11 cellular contexts compared by ENCODE assay signal in genomic region chr11:36408476-36409136, GRCh38.
DNase-seq lines count a peak whose midpoint lies in the region; ATAC-seq and TF ChIP-seq lines count a peak whose summit lies in the region.
"Had no signal": no experiment of that assay in that cellular context is flagged by ENCODE, and none has a peak within 500 bp of the region (broad histone marks: within the 10 kb centered on the region; RNA-seq: fewer than 3 reads in every experiment).

No MANE protein-coding gene starts in this region.

- H2BK20ac ChIP-seq in IMR-90 (ENCODE audit: low read depth, low read length), result no peak overlapping the region

- ATAC-seq in CD4-positive, alpha-beta T cell (ENCODE audit: poor library complexity), result no peak
- ATAC-seq in IMR-90 (ENCODE audit: low read depth), result no peak
- no peak for ATAC-seq in naive thymus-derived CD8-positive, alpha-beta T cell
- no peak for ATAC-seq in HG03159 (IDR thresholded peaks at IDR 0.05; ENCODE audit: unreplicated experiment)
- no peak for ATAC-seq in HG03520 (IDR thresholded peaks at IDR 0.05; ENCODE audit: unreplicated experiment)
- ATAC-seq: gastrocnemius medialis had no signal

- 0 out of 2 replicates have a peak overlapping the region, but pooled peaks have one; percentile 42 for H4K91ac ChIP-seq in IMR-90 (ENCODE audit: insufficient read depth, low read depth, low read length)

- peak overlapping the region; percentile 64; the same call in 1 of the 2 replicates for H3K23ac ChIP-seq in IMR-90 (ENCODE audit: low read depth, low read length)

- peak overlapping the region; percentile 41 for H2BK5ac ChIP-seq in IMR-90 (ENCODE audit: low read depth, low read length, poor library complexity, severe bottlenecking)

- H2BK15ac ChIP-seq in IMR-90 (ENCODE audit: low read depth, low read length), result peak overlapping the region; percentile 57; the same call in 2 of the 3 replicates

- peak overlapping the region; percentile 62; the same call in 1 of the 2 replicates for H4K5ac ChIP-seq in IMR-90 (ENCODE audit: low read depth, low read length)

- peak overlapping the region; percentile 60 for H2AFZ ChIP-seq in IMR-90 (replicated peaks; ENCODE audit: low read length, poor library complexity)

- H2AK9ac ChIP-seq in IMR-90 (replicated peaks; ENCODE audit: low read depth, low read length, poor library complexity), result peak overlapping the region; percentile 48

- no peak overlapping the region for H3K9ac ChIP-seq in IMR-90 (ENCODE audit: low read depth, low read length)

- H3K27ac ChIP-seq in CD4-positive, alpha-beta T cell (ENCODE audit: low read depth, low read length), result peak overlapping the region; percentile 18
- no peak overlapping the region for H3K27ac ChIP-seq in IMR-90 (ENCODE audit: insufficient read depth, low read length)
- peak overlapping the region; percentile 37 for H3K27ac ChIP-seq in brain microvascular endothelial cell
- H3K27ac ChIP-seq: gastrocnemius medialis had no signal

- H3K4me2 ChIP-seq in IMR-90 (ENCODE audit: low read depth, low read length), result peak overlapping the region; percentile 12; the same call in 1 of the 2 replicates

- BruUV-seq in IMR-90 (replicated peaks; lab: Mats Ljungman, UMichigan), result no TSS peak

- H3K14ac ChIP-seq in IMR-90 (replicated peaks; ENCODE audit: low read depth, low read length), result peak overlapping the region; percentile 86

- H3K27ac Mint-ChIP-seq in CD4-positive, alpha-beta T cell, result peak overlapping the region; percentile 79
- H3K27ac Mint-ChIP-seq in naive thymus-derived CD8-positive, alpha-beta T cell, result peak overlapping the region in 9 of 10 donors; percentile 27 to 91 (median 56)

- H3K9me3 Mint-ChIP-seq in CD4-positive, alpha-beta T cell, result no peaks in the 10 kb centered on the region
- peaks cover 0 to 2% (median 0%) of the 10 kb centered on the region in 9 donors for H3K9me3 Mint-ChIP-seq in naive thymus-derived CD8-positive, alpha-beta T cell

- CTCF ChIA-PET in CD4-positive, alpha-beta T cell (lab: Charles Lee), result no interaction called here
- CTCF ChIA-PET in IMR-90 (lab: Yijun Ruan, JAX), result interaction anchor here (0.7 kb wide), 1 partner anchor 14 kb away, joined by 3 read pairs; no protein-coding TSS in a partner anchor

- no peaks in the 10 kb centered on the region; the same call in none of the 2 replicates for H4K20me1 ChIP-seq in IMR-90 (ENCODE audit: insufficient read depth, low read length)

- peaks cover 54% of the 10 kb centered on the region for H3K4me1 Mint-ChIP-seq in CD4-positive, alpha-beta T cell (ENCODE audit: low read depth)
- peaks cover 13 to 72% (median 26%) of the 10 kb centered on the region in 4 donors for H3K4me1 Mint-ChIP-seq in naive thymus-derived CD8-positive, alpha-beta T cell

- peak overlapping the region; percentile 68; the same call in 1 of the 2 replicates for H3K18ac ChIP-seq in IMR-90 (ENCODE audit: low read depth, low read length)

- no peak for TF ChIP-seq CTCF in CD4-positive, alpha-beta T cell (IDR thresholded peaks at IDR 0.05)
- TF ChIP-seq CTCF in IMR-90 (conservative IDR thresholded peaks at IDR 0.05; ENCODE audit: low read depth, low read length) (no peak), brain microvascular endothelial cell (IDR thresholded peaks at IDR 0.05; ENCODE audit: low read depth, low read length, missing control alignments) (no peak)

- H4K8ac ChIP-seq in IMR-90 (ENCODE audit: low read depth in 2 of 2, low read length in 2 of 2), result peak overlapping the region; percentile 86 to 87

- H3K9me3 ChIP-seq in CD4-positive, alpha-beta T cell (ENCODE audit: control insufficient read depth, low read length), result no peaks in the 10 kb centered on the region
- H3K9me3 ChIP-seq in IMR-90 (ENCODE audit: control insufficient read depth, insufficient read depth, low read length), result no peaks in the 10 kb centered on the region
- H3K9me3 ChIP-seq: gastrocnemius medialis had no signal

- no peak for TF ChIP-seq POLR2A in IMR-90 (IDR thresholded peaks at IDR 0.05; ENCODE audit: low read depth, low read length)

- H3K4me3 ChIP-seq in IMR-90 (ENCODE audit: insufficient read depth, low read depth, low read length), result no peak overlapping the region
- no peak overlapping the region for H3K4me3 ChIP-seq in brain microvascular endothelial cell (ENCODE audit: low read depth, low read length)
- H3K4me3 ChIP-seq: gastrocnemius medialis had no signal

- DNase-seq in CD4-positive, alpha-beta T cell, result no peak
- DNase-seq in IMR-90 (no peak), brain microvascular endothelial cell (no peak), cortex of kidney (lab: John Stamatoyannopoulos, UW) (no peak), superior temporal gyrus (ENCODE audit: extremely low spot score) (no peak)
- no peak for DNase-seq in naive thymus-derived CD8-positive, alpha-beta T cell
- DNase-seq: gastrocnemius medialis, NCI-H510A, occipital lobe had no signal

- H3K27me3 ChIP-seq in CD4-positive, alpha-beta T cell (ENCODE audit: control insufficient read depth, insufficient read depth, low read length), result no peaks in the 10 kb centered on the region
- H3K27me3 ChIP-seq in IMR-90 (ENCODE audit: control insufficient read depth, insufficient read depth, low read length) (no peaks in the 10 kb centered on the region), brain microvascular endothelial cell (replicated peaks) (no peaks in the 10 kb centered on the region)
- H3K27me3 ChIP-seq: gastrocnemius medialis had no signal

- dilution Hi-C loops in IMR-90 (cut with HindIII; ENCODE audit: low sequenced_read_pairs, unreplicated experiment), result no loop called here

- peak overlapping the region; percentile 72 for H3K4me3 Mint-ChIP-seq in CD4-positive, alpha-beta T cell
- peak overlapping the region; percentile 23 to 72 (median 59) for H3K4me3 Mint-ChIP-seq in naive thymus-derived CD8-positive, alpha-beta T cell

- H3K36me3 ChIP-seq in IMR-90 (ENCODE audit: control insufficient read depth, insufficient read depth, low read length), result no peaks in the 10 kb centered on the region
- H3K36me3 ChIP-seq in brain microvascular endothelial cell (replicated peaks), result peaks cover 20% of the 10 kb centered on the region
- H3K36me3 ChIP-seq: gastrocnemius medialis had no signal

- peaks cover 25% of the 10 kb centered on the region for H3K9me1 ChIP-seq in IMR-90 (ENCODE audit: insufficient read depth, low read length)

- no peak for TF ChIP-seq RAD21 in IMR-90 (IDR thresholded peaks at IDR 0.05; ENCODE audit: low read length)

- H2BK120ac ChIP-seq in IMR-90 (ENCODE audit: low read depth, low read length), result peak overlapping the region; percentile 72

- WGBS in IMR-90 (ENCODE audit: extremely low coverage in 2 of 2, insufficient read length in 1 of 2), 2 experiments, result 100% methylated on average over 1 of the region's 6 CpGs; no CpG with 5 or more reads in 1 of the 2 experiments

- POLR2A ChIA-PET in CD4-positive, alpha-beta T cell (lab: Charles Lee), result no interaction called here
- POLR2A ChIA-PET in IMR-90 (lab: Charles Lee; ENCODE audit: unreplicated experiment), result no interaction called here
- POLR2A ChIA-PET in naive thymus-derived CD8-positive, alpha-beta T cell (lab: Charles Lee), result no interaction called here

- no peaks in the 10 kb centered on the region for H3K27me3 Mint-ChIP-seq in CD4-positive, alpha-beta T cell
- no peaks in the 10 kb centered on the region for H3K27me3 Mint-ChIP-seq in naive thymus-derived CD8-positive, alpha-beta T cell

- peaks cover 36% of the 10 kb centered on the region for H3K4me1 ChIP-seq in IMR-90 (ENCODE audit: control insufficient read depth, insufficient read depth, low read length)
- H3K4me1 ChIP-seq: gastrocnemius medialis had no signal

- H3K79me1 ChIP-seq in IMR-90 (ENCODE audit: low read depth in 1 of 2, low read length in 2 of 2), result peaks cover 0 to 18% of the 10 kb centered on the region in 2 experiments; a peak in 1 of 4 replicates

- peak overlapping the region; percentile 34 for H3K4ac ChIP-seq in IMR-90 (ENCODE audit: low read depth, low read length)

- H3K56ac ChIP-seq in IMR-90 (ENCODE audit: extremely low read depth, insufficient read depth, low read length), result no peak overlapping the region

- in situ Hi-C loops in IMR-90 (cut with MboI; ENCODE audit: low sequenced_read_pairs) (no loop called here), brain microvascular endothelial cell (cut with HindIII; ENCODE audit: low pct_ligation_motif_present, low sequenced_read_pairs) (no loop called here)

- intact Hi-C loops in CD4-positive, alpha-beta T cell (cut with DNase I, micrococcal nuclease), result no loop called here
- intact Hi-C loops in IMR-90 (cut with micrococcal nuclease), result no loop called here

- H2AK5ac ChIP-seq in IMR-90 (ENCODE audit: low read depth, low read length), result peak overlapping the region; percentile 76; the same call in 1 of the 2 replicates

- peaks cover 7% of the 10 kb centered on the region for H3K36me3 Mint-ChIP-seq in CD4-positive, alpha-beta T cell (ENCODE audit: low read depth)
- H3K36me3 Mint-ChIP-seq in naive thymus-derived CD8-positive, alpha-beta T cell, result no peaks in the 10 kb centered on the region

TF ChIP-seq in IMR-90, 13 proteins besides CTCF, POLR2A, EP300 and RAD21 (continues in another document):
- no peak for TF ChIP-seq MAFK (IDR thresholded peaks at IDR 0.05; ENCODE audit: low read depth, low read length)
- no peak for TF ChIP-seq CEBPB (IDR thresholded peaks at IDR 0.05; ENCODE audit: low read depth, low read length)
- TF ChIP-seq MAZ (IDR thresholded peaks at IDR 0.05; ENCODE audit: borderline replicate concordance, low read depth, low read length), result no peak
- no peak for TF ChIP-seq RCOR1 (IDR thresholded peaks at IDR 0.05; ENCODE audit: insufficient replicate concordance, low read length)
- no peak for TF ChIP-seq RFX5 (IDR thresholded peaks at IDR 0.05; ENCODE audit: low read depth, low read length)
- no peak for TF ChIP-seq NFE2L2 (IDR thresholded peaks at IDR 0.05; ENCODE audit: low read depth, low read length)
- no peak for TF ChIP-seq SMC3 (IDR thresholded peaks at IDR 0.05; ENCODE audit: low read depth, low read length)
- TF ChIP-seq CHD1 (IDR thresholded peaks at IDR 0.05; ENCODE audit: low read depth, low read length), result no peak
- TF ChIP-seq MXI1 (IDR thresholded peaks at IDR 0.05; ENCODE audit: borderline replicate concordance, low read depth, low read length), result no peak
- no peak for TF ChIP-seq ELK1 (IDR thresholded peaks at IDR 0.05; ENCODE audit: borderline replicate concordance, low read depth, low read length)
- TF ChIP-seq FOS (IDR thresholded peaks at IDR 0.05; ENCODE audit: low read depth, low read length), result no peak
- no peak for TF ChIP-seq BHLHE40 (IDR thresholded peaks at IDR 0.05; ENCODE audit: low read depth, low read length)
